ENCODE assay signal across 8 cellular contexts in genomic region chr12:107903377-107904061, GRCh38.
DNase-seq lines count a peak whose midpoint lies in the region; ATAC-seq, FAIRE-seq and TF ChIP-seq lines count a peak whose summit lies in the region.

No MANE protein-coding gene starts in this region.

- FAIRE-seq in frontal cortex (lab: Jason Lieb, UNC) = no peak

- ATAC-seq in WTC11 = peak; percentile 98

- peak overlapping the region; percentile 57 for H3K4me3 ChIP-seq in HEK293 (ENCODE audit: low read depth, low read length)

- H3K27ac ChIP-seq in HEK293 (ENCODE audit: extremely low read depth, low read depth, low read length) = no peak overlapping the region; the same call in 1 of the 2 replicates

- H3K4me3 Mint-ChIP-seq in WTC11 = peak overlapping the region; percentile 89

- H3K9me3 Mint-ChIP-seq in WTC11 = no peaks in the 10 kb centered on the region

- peak; percentile 65 for DNase-seq in activated CD8-positive, alpha-beta memory T cell treated with anti-CD3 and anti-CD28 coated beads for 24 hours
- no peak for DNase-seq in activated CD8-positive, alpha-beta memory T cell treated with anti-CD3 and anti-CD28 coated beads, Interleukin-2, amount 50 U/mL, for 4 hours
- DNase-seq in MV-4-11 (lab: John Stamatoyannopoulos, UW) = peak; percentile 80
- peak; percentile 89 for DNase-seq in WTC11 (ENCODE audit: low spot score)
- peak; percentile 24 to 64 for DNase-seq in frontal cortex (ENCODE audit: low spot score in 2 of 2)
- DNase-seq in posterior cingulate gyrus = peak in 9 of 10 donors; percentile 23 to 92 (median 43)
- no peak for DNase-seq in H4 (ENCODE audit: low spot score)

- no peaks in the 10 kb centered on the region for H3K9me3 ChIP-seq in HEK293 (ENCODE audit: control insufficient read depth, insufficient read depth, low read depth, low read length)

- TF ChIP-seq CTCF in HEK293 (tag by site-specific recombination; IDR thresholded peaks at IDR 0.05) (no peak), WTC11 (IDR thresholded peaks at IDR 0.05) (no peak)

- peaks cover 21% of the 10 kb centered on the region for H3K4me1 Mint-ChIP-seq in WTC11

- no peaks in the 10 kb centered on the region for H3K36me3 ChIP-seq in HEK293 (ENCODE audit: control insufficient read depth in 2 of 2, insufficient read depth in 1 of 2, low read length in 2 of 2)

- POLR2A ChIA-PET in HEK293 (lab: Yijun Ruan, JAX) (interaction anchor here (0.9 kb wide), 1 partner anchor 9 kb away, joined by 3 read pairs; no protein-coding TSS in a partner anchor), WTC11 (lab: Charles Lee) (no interaction called here)

- intact Hi-C loops in posterior cingulate gyrus (cut with DNase I) = no loop called here

- peaks cover 2% of the 10 kb centered on the region; the same call in 1 of the 2 replicates for H3K4me1 ChIP-seq in HEK293 (ENCODE audit: control insufficient read depth, insufficient read depth, low read length)

- CTCF ChIA-PET in HEK293 (lab: Yijun Ruan, JAX) (interaction anchor here (1.2 to 1.5 kb wide), 2 partner anchors 9 to 15 kb away, joined by 4 to 16 read pairs; no protein-coding TSS in a partner anchor), WTC11 (lab: Charles Lee) (interaction anchor here (0.6 to 2.1 kb wide), 6 partner anchors 9 to 228 kb away, joined by 3 to 35 read pairs (median 4); no protein-coding TSS in a partner anchor)

- peaks cover 82% of the 10 kb centered on the region for H3K27me3 Mint-ChIP-seq in WTC11 (ENCODE audit: low read depth)

- H3K27ac Mint-ChIP-seq in WTC11 = 0 out of 2 replicates have a peak overlapping the region, but pooled peaks have one; percentile 38

- H3K36me3 Mint-ChIP-seq in WTC11 = no peaks in the 10 kb centered on the region

TF ChIP-seq in HEK293, 187 proteins besides CTCF, POLR2A, EP300 and RAD21 (continues in another document):
- TF ChIP-seq ZNF391 (tag by site-specific recombination; IDR thresholded peaks at IDR 0.05; ENCODE audit: borderline replicate concordance, low read depth) (no peak), SCRT1 (tag by site-specific recombination; IDR thresholded peaks at IDR 0.05; ENCODE audit: borderline replicate concordance) (no peak), ZNF561 (tag by site-specific recombination; IDR thresholded peaks at IDR 0.05; ENCODE audit: borderline replicate concordance) (peak; percentile 79; the same call in 1 of the 2 replicates), SP3 (tag by site-specific recombination; IDR thresholded peaks at IDR 0.05) (peak; percentile 66), ZNF843 (tag by site-specific recombination; IDR thresholded peaks at IDR 0.05) (0 out of 2 replicates have a peak, but pooled peaks have one; percentile 15), KLF16 (tag by site-specific recombination; IDR thresholded peaks at IDR 0.05) (peak; percentile 42; the same call in 1 of the 2 replicates), ZNF169 (tag by site-specific recombination; IDR thresholded peaks at IDR 0.05) (no peak), ZNF501 (tag by site-specific recombination; IDR thresholded peaks at IDR 0.05) (0 out of 2 replicates have a peak, but pooled peaks have one; percentile 41), ZNF280C (tag by site-specific recombination; IDR thresholded peaks at IDR 0.05) (no peak), ZBTB26 (tag by site-specific recombination; optimal IDR thresholded peaks at IDR 0.05) (peak; percentile 52), ZFP37 (tag by site-specific recombination; IDR thresholded peaks at IDR 0.05) (peak; percentile 71; the same call in 1 of the 2 replicates), ZBTB17 (tag by site-specific recombination; IDR thresholded peaks at IDR 0.05) (peak; percentile 69), ZNF664 (tag by site-specific recombination; IDR thresholded peaks at IDR 0.05) (no peak), ZXDB (tag by site-specific recombination; IDR thresholded peaks at IDR 0.05) (0 out of 2 replicates have a peak, but pooled peaks have one; percentile 54), PRDM1 (tag by site-specific recombination; IDR thresholded peaks at IDR 0.05) (no peak), BCL11B (tag by site-specific recombination; IDR thresholded peaks at IDR 0.05; ENCODE audit: low read depth) (no peak; the same call in 1 of the 2 replicates)

TF ChIP-seq in WTC11, 78 proteins besides CTCF, POLR2A, EP300 and RAD21 (continues in another document):
- TF ChIP-seq MXD4 (CRISPR knock-in tag; IDR thresholded peaks at IDR 0.05; ENCODE audit: borderline replicate concordance) (no peak), RELA (CRISPR knock-in tag; IDR thresholded peaks at IDR 0.05; ENCODE audit: borderline replicate concordance) (no peak), SMAD4 (CRISPR knock-in tag; IDR thresholded peaks at IDR 0.05) (no peak), USF2 (CRISPR knock-in tag; IDR thresholded peaks at IDR 0.05) (0 out of 2 replicates have a peak, but pooled peaks have one; percentile 41), JAZF1 (CRISPR knock-in tag; IDR thresholded peaks at IDR 0.05) (no peak), ZBTB21 (CRISPR knock-in tag; IDR thresholded peaks at IDR 0.05; ENCODE audit: borderline replicate concordance) (peak; percentile 64; the same call in 1 of the 2 replicates), SOX15 (CRISPR knock-in tag; IDR thresholded peaks at IDR 0.05) (no peak), GRHL2 (CRISPR knock-in tag; IDR thresholded peaks at IDR 0.05; ENCODE audit: insufficient replicate concordance, severe bottlenecking) (no peak), ZNF263 (CRISPR knock-in tag; IDR thresholded peaks at IDR 0.05; ENCODE audit: low read depth) (no peak), ZNF425 (CRISPR knock-in tag; conservative IDR thresholded peaks at IDR 0.05) (no peak), ZNF317 (CRISPR knock-in tag; IDR thresholded peaks at IDR 0.05; ENCODE audit: borderline replicate concordance, low read depth) (no peak), CBFB (CRISPR knock-in tag; IDR thresholded peaks at IDR 0.05; ENCODE audit: low read depth) (no peak), IRF1 (CRISPR knock-in tag; IDR thresholded peaks at IDR 0.05) (peak; percentile 76; the same call in 1 of the 2 replicates), FOXJ3 (CRISPR knock-in tag; IDR thresholded peaks at IDR 0.05; ENCODE audit: borderline replicate concordance) (no peak), GABPB1 (CRISPR knock-in tag; IDR thresholded peaks at IDR 0.05) (no peak), ESRRA (CRISPR knock-in tag; IDR thresholded peaks at IDR 0.05; ENCODE audit: borderline replicate concordance) (no peak), HMGXB4 (CRISPR knock-in tag; IDR thresholded peaks at IDR 0.05) (peak; percentile 61; the same call in 1 of the 2 replicates), IRF2 (CRISPR knock-in tag; IDR thresholded peaks at IDR 0.05; ENCODE audit: borderline replicate concordance, low read depth) (no peak), ZNF423 (CRISPR knock-in tag; IDR thresholded peaks at IDR 0.05) (no peak)

Comparison
In these comparisons a context has a peak if more than half of its experiments do, and no peak if none do; other contexts are left out.
1. DNase-seq: peak in activated CD8-positive, alpha-beta memory T cell treated with anti-CD3 and anti-CD28 coated beads for 24 hours (single experiment), MV-4-11 (single experiment), WTC11 (single experiment), frontal cortex (2 of 2) and posterior cingulate gyrus (9 of 10); none in activated CD8-positive, alpha-beta memory T cell treated with anti-CD3 and anti-CD28 coated beads, Interleukin-2, amount 50 U/mL, for 4 hours (single experiment) and H4 (single experiment).